In genomic region chr14:75277796-75278421, GRCh38 we compare ENCODE assay signal across 8 cellular contexts. TPM values are rescaled to one million over a fixed set of nuclear protein-coding genes. Genes with fewer than 3 reads are reported as not detected.
A peak's percentile ranks its signal among the peaks of the same experiment; 100 is the strongest.
DNase-seq lines count a peak whose midpoint lies in the region; TF ChIP-seq lines count a peak whose summit lies in the region.

No MANE protein-coding gene starts in this region.

- H3K36me3 ChIP-seq in mucosa of stomach (ENCODE audit: control insufficient read depth, insufficient read depth, low read length) (peaks cover 32% of the 10 kb centered on the region), vagina (peaks cover 0 to 17% of the 10 kb centered on the region in 2 donors)

- no peak for TF ChIP-seq POLR2A in NB4 (IDR thresholded peaks at IDR 0.05; ENCODE audit: extremely low read depth, insufficient read length)
- no peak for TF ChIP-seq POLR2A in vagina (IDR thresholded peaks at IDR 0.05)

- DNase-seq in NCI-H510A treated with DMSO at 0.1 percent for 48 hours (lab: John Stamatoyannopoulos, UW) (peak; percentile 82), NCI-H510A (lab: John Stamatoyannopoulos, UW) (no peak), NB4 (ENCODE audit: low read depth) (peak; percentile 61), choroid plexus epithelial cell (ENCODE audit: low read depth) (no peak), vagina (ENCODE audit: extremely low spot score in 2 of 2) (no peak), GM13977 (ENCODE audit: low spot score) (no peak), mucosa of gallbladder (ENCODE audit: low spot score) (no peak)

- H3K27me3 ChIP-seq in mucosa of stomach (ENCODE audit: control insufficient read depth, insufficient read depth, low read length) (no peaks in the 10 kb centered on the region), vagina (no peaks in the 10 kb centered on the region)

- peak overlapping the region; percentile 98 for H3K9ac ChIP-seq in mucosa of stomach (ENCODE audit: low read length)

- in situ Hi-C loops in GM13977 (cut with MboI; ENCODE audit: low pct_unique_long_range_greater_than_20kb, low sequenced_read_pairs, unreplicated experiment): no loop called here

- TF ChIP-seq CTCF in NB4 (IDR thresholded peaks at IDR 0.05; ENCODE audit: low read depth, low read length) (no peak), choroid plexus epithelial cell (conservative IDR thresholded peaks at IDR 0.05; ENCODE audit: low read depth, low read length) (no peak), vagina (IDR thresholded peaks at IDR 0.05) (no peak), GM13977 (IDR thresholded peaks at IDR 0.05; ENCODE audit: extremely low read depth, insufficient read depth, missing control alignments) (no peak)

- H3K4me3 ChIP-seq in NB4 (ENCODE audit: low read depth, low read length) (peak overlapping the region; percentile 62), choroid plexus epithelial cell (ENCODE audit: low read depth, low read length) (peak overlapping the region; percentile 66), mucosa of stomach (ENCODE audit: low read length) (peak overlapping the region; percentile 66), vagina (peak overlapping the region; percentile 87 to 88)

- H3K9me3 ChIP-seq in mucosa of stomach (ENCODE audit: control insufficient read depth, low read length) (no peaks in the 10 kb centered on the region), vagina (no peaks in the 10 kb centered on the region)

- H3K27ac ChIP-seq in vagina: peak overlapping the region; percentile 99

- intact Hi-C loops in vagina (cut with DNase I): loop anchor here (2.0 kb wide), 1 partner anchor 17 kb away; no protein-coding TSS in a partner anchor

- H3K4me1 ChIP-seq in mucosa of stomach (ENCODE audit: control insufficient read depth, insufficient read depth, low read length) (peaks cover 36% of the 10 kb centered on the region), vagina (peaks cover 60% of the 10 kb centered on the region)

RNA-seq across cellular contexts. Expression of gene FOS, which starts 0.7 kb away (rescaled TPM):
- total RNA-seq in vagina (884 TPM), mucosa of gallbladder (165 TPM)

Comparison
In these comparisons a context has a peak if more than half of its experiments do, and no peak if none do; other contexts are left out.
1. DNase-seq: peak in NCI-H510A treated with DMSO at 0.1 percent for 48 hours (single experiment) and NB4 (single experiment); none in NCI-H510A (single experiment), choroid plexus epithelial cell (single experiment), vagina (0 of 2), GM13977 (single experiment) and mucosa of gallbladder (single experiment).
2. Peak in every context shown above with its lines, with median percentiles within 50 percentile points of each other: H3K4me3 ChIP-seq.